9 cellular contexts compared by ENCODE assay signal in genomic region chr1:156096640-156097391, GRCh38. TPM values are rescaled to one million over a fixed set of nuclear protein-coding genes. Genes with fewer than 3 reads are reported as not detected.
DNase-seq lines count a peak whose midpoint lies in the region; ATAC-seq and TF ChIP-seq lines count a peak whose summit lies in the region.
"Had no signal": no experiment of that assay in that cellular context is flagged by ENCODE, and none has a peak within 500 bp of the region (broad histone marks: within the 10 kb centered on the region; RNA-seq: fewer than 3 reads in every experiment).

No MANE protein-coding gene starts in this region.

- DNase-seq in GM19240 (ENCODE audit: insufficient read length, low spot score) = peak; percentile 84
- peak; percentile 50 for DNase-seq in NCI-H748 treated with DMSO at 0.1 percent for 48 hours (lab: John Stamatoyannopoulos, UW)
- peak; percentile 97 for DNase-seq in activated CD8-positive, alpha-beta T cell treated with anti-CD3 and anti-CD28 coated beads for 36 hours
- DNase-seq in memory B cell (ENCODE audit: low spot score in 2 of 2) = peak; percentile 88 to 92
- peak; percentile 74 for DNase-seq in stimulated activated CD8-positive, alpha-beta memory T cell treated with anti-CD3 and anti-CD28 coated beads, Interleukin-12 subunit alpha, Interleukin-12 subunit beta, amount 100 ng/mL, for 4 hours (ENCODE audit: low read depth)

- no peaks in the 10 kb centered on the region for H3K36me3 Mint-ChIP-seq in activated CD8-positive, alpha-beta T cell treated with anti-CD3 and anti-CD28 coated beads for 36 hours (ENCODE audit: low read depth)
- no peaks in the 10 kb centered on the region for H3K36me3 Mint-ChIP-seq in memory B cell

- H3K9ac ChIP-seq in BLaER1 (no peak overlapping the region), duodenal mucosa (ENCODE audit: low read depth in 1 of 2, low read length in 2 of 2) (peak overlapping the region in 1 of 2 donors; percentile 40)

- CTCF ChIA-PET in activated CD8-positive, alpha-beta T cell treated with anti-CD3 and anti-CD28 coated beads for 36 hours (lab: Charles Lee) = interaction anchor here (0.8 to 22.5 kb wide), 29 partner anchors 9 to 289 kb away, joined by 3 to 772 read pairs (median 6); partner anchors contain the start of genes LMNA and PMF1

- H3K27me3 ChIP-seq in BLaER1 (peaks cover 10% of the 10 kb centered on the region; the same call in 1 of the 2 replicates), duodenal mucosa (ENCODE audit: control insufficient read depth in 1 of 2, insufficient read depth in 2 of 2, low read length in 2 of 2) (no peaks in the 10 kb centered on the region)

- ATAC-seq in HG03457 (IDR thresholded peaks at IDR 0.05; ENCODE audit: unreplicated experiment) = peak; percentile 40
- ATAC-seq in activated CD8-positive, alpha-beta T cell treated with anti-CD3 and anti-CD28 coated beads for 36 hours = peak; percentile 81
- ATAC-seq in memory B cell (ENCODE audit: low read depth) = peak; percentile 85

- H3K36me3 ChIP-seq in BLaER1 = no peaks in the 10 kb centered on the region
- H3K36me3 ChIP-seq in duodenal mucosa (ENCODE audit: control insufficient read depth in 1 of 2, insufficient read depth in 2 of 2, low read length in 2 of 2) = no peaks in the 10 kb centered on the region

- TF ChIP-seq CTCF in activated CD8-positive, alpha-beta T cell treated with anti-CD3 and anti-CD28 coated beads for 36 hours (IDR thresholded peaks at IDR 0.05) = peak; percentile 99

- H3K4me1 Mint-ChIP-seq in activated CD8-positive, alpha-beta T cell treated with anti-CD3 and anti-CD28 coated beads for 36 hours (ENCODE audit: low read depth) = peaks cover 45% of the 10 kb centered on the region
- H3K4me1 Mint-ChIP-seq in memory B cell = peaks cover 30% of the 10 kb centered on the region

- POLR2A ChIA-PET in activated CD8-positive, alpha-beta T cell treated with anti-CD3 and anti-CD28 coated beads for 36 hours (lab: Charles Lee) = interaction anchor here (0.6 to 8.0 kb wide), 13 partner anchors 10 to 186 kb away, joined by 3 to 151 read pairs (median 5); partner anchors contain the start of genes LMNA and SMG5

- peaks cover 33% of the 10 kb centered on the region for H3K4me1 ChIP-seq in BLaER1
- peaks cover 23 to 29% of the 10 kb centered on the region in 2 donors for H3K4me1 ChIP-seq in duodenal mucosa (ENCODE audit: control insufficient read depth in 1 of 2, insufficient read depth in 2 of 2, low read length in 2 of 2)

- intact Hi-C loops in activated CD8-positive, alpha-beta T cell treated with anti-CD3 and anti-CD28 coated beads for 36 hours (cut with micrococcal nuclease) = loop anchor here (1.0 to 10.0 kb wide), 2 partner anchors 30 to 128 kb away; no protein-coding TSS in a partner anchor

- peak overlapping the region; percentile 77 for H3K4me2 ChIP-seq in BLaER1

- peaks cover 20% of the 10 kb centered on the region for H3K27me3 Mint-ChIP-seq in activated CD8-positive, alpha-beta T cell treated with anti-CD3 and anti-CD28 coated beads for 36 hours
- H3K27me3 Mint-ChIP-seq in memory B cell = peaks cover 1% of the 10 kb centered on the region

- peaks cover 82% of the 10 kb centered on the region for H4K20me1 ChIP-seq in BLaER1

- peak overlapping the region; percentile 93 for H3K27ac Mint-ChIP-seq in activated CD8-positive, alpha-beta T cell treated with anti-CD3 and anti-CD28 coated beads for 36 hours
- H3K27ac Mint-ChIP-seq in memory B cell = peak overlapping the region; percentile 98

- no peaks in the 10 kb centered on the region for H3K9me3 Mint-ChIP-seq in activated CD8-positive, alpha-beta T cell treated with anti-CD3 and anti-CD28 coated beads for 36 hours
- H3K9me3 Mint-ChIP-seq in memory B cell = no peaks in the 10 kb centered on the region

- H3K4me3 Mint-ChIP-seq in activated CD8-positive, alpha-beta T cell treated with anti-CD3 and anti-CD28 coated beads for 36 hours = peak overlapping the region; percentile 52
- peak overlapping the region; percentile 73 for H3K4me3 Mint-ChIP-seq in memory B cell

- H3K27ac ChIP-seq in BLaER1 (no peak overlapping the region; the same call in 1 of the 2 replicates), duodenal mucosa (ENCODE audit: low read depth, low read length) (peak overlapping the region; percentile 53)

- no peaks in the 10 kb centered on the region for H3K9me3 ChIP-seq in BLaER1
- no peaks in the 10 kb centered on the region for H3K9me3 ChIP-seq in duodenal mucosa (ENCODE audit: control insufficient read depth in 1 of 2, low read length in 2 of 2)

- no peak overlapping the region for H3K4me3 ChIP-seq in BLaER1
- peak overlapping the region in 1 of 2 donors; percentile 11 for H3K4me3 ChIP-seq in duodenal mucosa (ENCODE audit: low read depth in 1 of 2, low read length in 2 of 2)

RNA-seq across cellular contexts. Expression of gene MEX3A, which starts 14.6 kb away (rescaled TPM):
- under 1 TPM; 0.45 to 0.83 TPM for total RNA-seq in activated CD8-positive, alpha-beta T cell treated with anti-CD3 and anti-CD28 coated beads for 36 hours

RNA-seq across cellular contexts. Expression of gene LMNA, which starts 17.7 kb away (rescaled TPM):
- total RNA-seq in activated CD8-positive, alpha-beta T cell treated with anti-CD3 and anti-CD28 coated beads for 36 hours = 10 to 100 TPM; 51.8 to 56.6 TPM

RNA-seq across cellular contexts. Expression of gene RAB25, which starts 35.9 kb away (rescaled TPM):
- under 1 TPM; 0.49 to 0.63 TPM for total RNA-seq in activated CD8-positive, alpha-beta T cell treated with anti-CD3 and anti-CD28 coated beads for 36 hours
- total RNA-seq: T-helper 2 cell treated with Interferon-gamma antibody and Interleukin-4, amounts not matched to agents 100 ng/mL and 5 ng/mL, for 36 hours had no signal

RNA-seq across cellular contexts. Expression of gene LAMTOR2, which starts 42.2 kb away (rescaled TPM):
- total RNA-seq in activated CD8-positive, alpha-beta T cell treated with anti-CD3 and anti-CD28 coated beads for 36 hours = 10 to 100 TPM; 48.9 to 49.4 TPM

RNA-seq across cellular contexts. Expression of gene UBQLN4, which starts 43.2 kb away (rescaled TPM):
- 10 to 100 TPM; 36.9 to 39.8 TPM for total RNA-seq in activated CD8-positive, alpha-beta T cell treated with anti-CD3 and anti-CD28 coated beads for 36 hours
